ENCODE assay signal across 19 cellular contexts in the genomic region with DNA sequence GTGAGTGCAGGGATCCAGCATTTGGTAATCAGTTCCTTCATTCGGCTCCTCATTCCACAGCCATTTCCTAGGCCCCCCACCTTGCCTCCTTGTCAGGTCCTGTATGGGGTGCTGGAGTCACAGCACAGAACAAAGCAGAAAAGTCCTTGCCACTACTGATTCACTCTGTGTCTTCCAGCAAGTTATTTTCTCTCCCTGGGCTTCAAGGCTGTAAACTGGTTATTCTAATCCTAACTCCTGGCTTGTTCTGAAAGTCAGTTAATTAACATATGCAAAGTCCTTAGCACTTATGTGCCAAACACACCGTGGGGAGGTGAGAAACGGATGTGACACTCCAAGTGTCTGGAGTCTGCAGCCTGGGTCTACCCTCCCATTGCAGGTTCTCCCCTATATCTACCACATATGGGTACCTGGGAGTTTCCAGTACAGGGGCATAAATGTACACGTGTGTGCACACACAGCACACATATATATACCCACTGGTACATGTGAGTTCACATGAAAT.
"Had no signal": no experiment of that assay in that cellular context is flagged by ENCODE, and none has a peak within 500 bp of the region (broad histone marks: within the 10 kb centered on the region; RNA-seq: fewer than 3 reads in every experiment).

No MANE protein-coding gene starts in this region.

- DNase-seq: activated CD4-positive, alpha-beta T cell treated with anti-CD3 and anti-CD28 coated beads, Interleukin-2, amount 10 ng/mL, durations not matched to agents 7 days and 5 days; activated CD4-positive, CD25-positive, alpha-beta regulatory T cell; activated effector memory CD4-positive, alpha-beta T cell treated with anti-CD3 and anti-CD28 coated beads, Interleukin-2, amount 50 U/mL, for 16 hours; activated T-cell treated with anti-CD3 and anti-CD28 coated beads, Interleukin-2, amount 50 U/mL, for 4 hours; foreskin melanocyte; head of caudate nucleus; psoas muscle; right lobe of liver; spleen; stimulated activated CD4-positive, alpha-beta T cell treated with anti-CD3 and anti-CD28 coated beads, Interleukin-2, amount 100 ng/mL, for 24 hours; stimulated activated naive CD4-positive, alpha-beta T cell; T-helper 2 cell had no signal

- H3K4me1 ChIP-seq: psoas muscle, right lobe of liver had no signal

- H3K27ac Mint-ChIP-seq: activated CD4-positive, alpha-beta T cell treated with anti-CD3 and anti-CD28 coated beads, Interleukin-2, amount 10 ng/mL, durations not matched to agents 7 days and 5 days; memory B cell; type B pancreatic cell had no signal

- H3K27me3 Mint-ChIP-seq: activated CD4-positive, alpha-beta T cell treated with anti-CD3 and anti-CD28 coated beads, Interleukin-2, amount 10 ng/mL, durations not matched to agents 7 days and 5 days; memory B cell; type B pancreatic cell had no signal

- H3K9me3 Mint-ChIP-seq: activated CD4-positive, alpha-beta T cell treated with anti-CD3 and anti-CD28 coated beads, Interleukin-2, amount 10 ng/mL, durations not matched to agents 7 days and 5 days; activated naive CD4-positive, alpha-beta T cell treated with anti-CD3 and anti-CD28 coated beads, Interleukin-2, amount 50 U/mL, for 72 hours; activated T-cell treated with anti-CD3 and anti-CD28 coated beads, Interleukin-2, amount 50 U/mL, for 4 hours; memory B cell; type B pancreatic cell had no signal

- H3K9me3 ChIP-seq: psoas muscle, right lobe of liver, spleen, suprapubic skin had no signal

- H3K36me3 Mint-ChIP-seq: activated naive CD4-positive, alpha-beta T cell treated with anti-CD3 and anti-CD28 coated beads, Interleukin-2, amount 50 U/mL, for 72 hours had no signal

- H3K27ac ChIP-seq: psoas muscle, right lobe of liver, suprapubic skin had no signal

- H3K4me1 Mint-ChIP-seq: activated CD4-positive, alpha-beta T cell treated with anti-CD3 and anti-CD28 coated beads, Interleukin-2, amount 10 ng/mL, durations not matched to agents 7 days and 5 days had no signal

- ATAC-seq: activated naive CD4-positive, alpha-beta T cell treated with anti-CD3 and anti-CD28 coated beads, Interleukin-2, amount 50 U/mL, for 72 hours; activated T-cell treated with anti-CD3 and anti-CD28 coated beads, Interleukin-2, amount 50 U/mL, for 4 hours had no signal

- H3K27me3 ChIP-seq: right lobe of liver, spleen, suprapubic skin had no signal

- FAIRE-seq: colon, endothelial cell of umbilical vein, TTC549 had no signal

- H3K4me3 Mint-ChIP-seq: activated CD4-positive, alpha-beta T cell treated with anti-CD3 and anti-CD28 coated beads, Interleukin-2, amount 10 ng/mL, durations not matched to agents 7 days and 5 days; activated T-cell treated with anti-CD3 and anti-CD28 coated beads, Interleukin-2, amount 50 U/mL, for 4 hours; memory B cell; type B pancreatic cell had no signal

- H3K4me3 ChIP-seq: psoas muscle, right lobe of liver, spleen, suprapubic skin had no signal
